Comparison of ENCODE assay signal across 8 cellular contexts in the genomic region with DNA sequence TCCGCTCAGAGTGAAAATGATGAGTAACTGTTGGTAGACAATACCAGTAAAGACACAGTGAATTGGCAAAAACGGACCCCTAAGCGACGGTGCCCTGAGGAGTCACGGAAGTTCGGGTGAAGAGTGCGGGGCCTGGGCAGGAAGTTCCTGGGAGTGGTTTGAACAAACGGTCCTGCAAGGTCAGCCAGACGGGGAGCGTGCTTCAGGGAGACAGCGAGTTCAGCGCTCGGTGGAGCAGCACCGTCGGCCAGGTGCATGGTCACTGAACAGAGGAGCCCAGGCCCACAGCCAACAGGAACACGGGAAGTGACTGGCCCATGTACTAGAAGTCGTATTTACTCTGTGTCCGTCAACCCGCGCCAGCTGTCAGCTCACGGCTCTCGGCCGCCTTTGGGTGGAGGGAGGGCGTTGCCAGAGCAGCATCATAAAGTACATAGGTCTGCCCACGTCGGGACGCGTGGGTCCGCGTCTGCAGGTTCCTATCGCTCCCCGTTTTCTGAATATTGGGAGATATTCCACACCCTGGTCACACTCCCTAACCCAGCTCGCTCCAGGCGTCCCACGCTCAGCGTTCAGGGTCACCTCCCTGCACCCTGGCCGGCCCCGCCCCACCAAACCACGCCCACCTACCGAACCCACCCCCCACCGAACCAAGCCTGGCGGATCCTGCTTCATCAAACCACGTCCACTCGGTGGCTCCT.
DNase-seq lines count a peak whose midpoint lies in the region; ATAC-seq, FAIRE-seq and TF ChIP-seq lines count a peak whose summit lies in the region.

No MANE protein-coding gene starts in this region.

- H3K9ac ChIP-seq in endothelial cell of umbilical vein (replicated peaks; ENCODE audit: extremely low read depth, insufficient read depth, low read length): no peak overlapping the region

- TF ChIP-seq POLR2A in endothelial cell of umbilical vein (IDR thresholded peaks at IDR 0.05; ENCODE audit: low read depth, low read length) (no peak), ovary (IDR thresholded peaks at IDR 0.05) (no peak)

- H3K79me2 ChIP-seq in endothelial cell of umbilical vein (ENCODE audit: control insufficient read depth, insufficient read depth, low read length): no peaks in the 10 kb centered on the region

- no peaks in the 10 kb centered on the region for H4K20me1 ChIP-seq in endothelial cell of umbilical vein (replicated peaks; ENCODE audit: control insufficient read depth, extremely low read depth, insufficient read depth, low read length)

- DNase-seq in Jurkat, Clone E6-1 (ENCODE audit: low read depth, low spot score): no peak
- DNase-seq in endothelial cell of umbilical vein (ENCODE audit: low read depth, low spot score) (no peak), ovary (peak in 1 of 5 donors; percentile 57), NCI-H2227 (lab: John Stamatoyannopoulos, UW; ENCODE audit: unreplicated experiment) (no peak), Kasumi-1 (lab: John Stamatoyannopoulos, UW) (no peak), T1000 (lab: John Stamatoyannopoulos, UW) (no peak)

- CTCF ChIA-PET in endothelial cell of umbilical vein (lab: Charles Lee): no interaction called here

- POLR2A ChIA-PET in endothelial cell of umbilical vein (lab: Charles Lee): no interaction called here

- H3K27ac ChIP-seq in endothelial cell of umbilical vein (ENCODE audit: insufficient read depth, low read depth, low read length) (no peak overlapping the region), ovary (no peak overlapping the region)

- TF ChIP-seq CTCF in endothelial cell of umbilical vein (IDR thresholded peaks at IDR 0.05; ENCODE audit: extremely low read depth in 1 of 2, insufficient read depth in 1 of 2, low read depth in 1 of 2, low read length in 2 of 2) (no peak), ovary (IDR thresholded peaks at IDR 0.05) (no peak)

- H3K36me3 ChIP-seq in endothelial cell of umbilical vein (ENCODE audit: control insufficient read depth in 2 of 2, extremely low read depth in 1 of 2, insufficient read depth in 2 of 2, low read length in 2 of 2) (no peaks in the 10 kb centered on the region), ovary (no peaks in the 10 kb centered on the region)

- no peak for FAIRE-seq in endothelial cell of umbilical vein (lab: Jason Lieb, UNC)

- dilution Hi-C loops in endothelial cell of umbilical vein (cut with MboI; ENCODE audit: extremely low pct_ligation_motif_present, low sequenced_read_pairs): no loop called here

- H3K9me1 ChIP-seq in endothelial cell of umbilical vein (replicated peaks; ENCODE audit: control insufficient read depth, extremely low read depth, insufficient read depth, low read length): no peaks in the 10 kb centered on the region

- no peak for TF ChIP-seq EP300 in ovary (IDR thresholded peaks at IDR 0.05)

- H3K9me3 ChIP-seq in endothelial cell of umbilical vein (replicated peaks; ENCODE audit: control insufficient read depth, insufficient read depth, low read length) (no peaks in the 10 kb centered on the region), ovary (no peaks in the 10 kb centered on the region)

- BruUV-seq in endothelial cell of umbilical vein (replicated peaks; lab: Mats Ljungman, UMichigan): no TSS peak

- H2AFZ ChIP-seq in endothelial cell of umbilical vein (ENCODE audit: low read depth, low read length): peak overlapping the region; percentile 7

- WGBS in ovary, 3 donors: 7 to 30% (median 11%) methylated on average over 43 to 44 of the region's 44 CpGs

- intact Hi-C loops in endothelial cell of umbilical vein (cut with micrococcal nuclease) (loop anchor here (1.0 kb wide), 1 partner anchor 8 kb away; no protein-coding TSS in a partner anchor), ovary (cut with DNase I) (no loop called here)

- H3K4me1 ChIP-seq in endothelial cell of umbilical vein (ENCODE audit: control insufficient read depth, extremely low read depth, insufficient read depth, low read length) (no peaks in the 10 kb centered on the region), ovary (ENCODE audit: insufficient read depth) (peaks cover 2% of the 10 kb centered on the region)

- peak overlapping the region; percentile 48 for H3K4me3 ChIP-seq in Jurkat, Clone E6-1 (ENCODE audit: low read length)
- H3K4me3 ChIP-seq in endothelial cell of umbilical vein (replicated peaks in 1 of 3; ENCODE audit: insufficient read depth in 1 of 3, low read depth in 1 of 3, low read length in 3 of 3) (no peak overlapping the region), ovary (peak overlapping the region; percentile 17)

- H3K27me3 ChIP-seq in endothelial cell of umbilical vein (ENCODE audit: control insufficient read depth in 2 of 2, insufficient read depth in 2 of 2, low read length in 2 of 2) (no peaks in the 10 kb centered on the region), ovary (no peaks in the 10 kb centered on the region)

- no peak overlapping the region for H3K4me2 ChIP-seq in endothelial cell of umbilical vein (ENCODE audit: insufficient read depth, low read length)

- peak; percentile 90 for ATAC-seq in GM19324 (IDR thresholded peaks at IDR 0.05; ENCODE audit: low FRiP score, unreplicated experiment)
- ATAC-seq in activated CD4-positive, CD25-positive, alpha-beta regulatory T cell treated with anti-CD3 and anti-CD28 coated beads, Interleukin-2, amount 50 U/mL, for 24 hours: peak; percentile 86 to 90

TF ChIP-seq in endothelial cell of umbilical vein, 7 proteins besides CTCF, POLR2A, EP300 and RAD21:
- no peak for TF ChIP-seq EZH2 (IDR thresholded peaks at IDR 0.05; ENCODE audit: borderline replicate concordance, low read depth, low read length, severe bottlenecking)
- no peak for TF ChIP-seq GATA2 (IDR thresholded peaks at IDR 0.05; ENCODE audit: insufficient read depth, insufficient read length, low read depth, low read length)
- no peak for TF ChIP-seq JUN (IDR thresholded peaks at IDR 0.05; ENCODE audit: borderline replicate concordance, insufficient read depth, insufficient read length, low read depth)
- TF ChIP-seq MAX (IDR thresholded peaks at IDR 0.05; ENCODE audit: insufficient read depth, insufficient read length): no peak
- no peak for TF ChIP-seq POLR2AphosphoS5 (IDR thresholded peaks at IDR 0.05; ENCODE audit: insufficient read depth, low read depth, low read length)
- TF ChIP-seq MYC (IDR thresholded peaks at IDR 0.05; ENCODE audit: low read depth, low read length): no peak
- TF ChIP-seq FOS (IDR thresholded peaks at IDR 0.05; ENCODE audit: borderline replicate concordance, insufficient read depth, low read length): no peak
TF ChIP-seq in endothelial cell of umbilical vein: peak in this region for 0.

Comparison
In these comparisons a context has a peak if more than half of its experiments do, and no peak if none do; other contexts are left out.
1. H3K4me3 ChIP-seq: peak in Jurkat, Clone E6-1 (single experiment) and ovary (single experiment); none in endothelial cell of umbilical vein (0 of 3).